9 cellular contexts compared by ENCODE assay signal in the genomic region with DNA sequence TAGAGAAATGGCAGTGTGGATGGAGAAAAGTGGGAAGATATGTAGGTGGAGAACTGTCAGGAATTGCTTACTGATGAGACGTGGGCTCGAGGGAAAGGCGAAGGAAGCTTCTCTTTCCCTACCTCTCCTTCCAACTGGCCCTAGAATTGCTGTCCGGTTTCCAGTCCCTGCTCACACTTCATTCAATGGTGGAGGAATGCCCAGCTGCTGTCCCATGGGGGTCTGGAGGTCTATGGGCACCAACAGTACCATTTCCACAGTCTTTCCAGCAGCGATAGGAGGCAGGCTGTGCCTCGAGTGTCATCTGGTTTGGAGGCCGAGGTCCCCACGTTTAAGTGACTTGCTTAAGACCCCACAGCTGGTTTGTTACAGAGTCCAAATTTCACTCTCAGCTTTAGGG. TPM values are rescaled to one million over a fixed set of nuclear protein-coding genes. Genes with fewer than 3 reads are reported as not detected.
DNase-seq lines count a peak whose midpoint lies in the region; ATAC-seq and TF ChIP-seq lines count a peak whose summit lies in the region.
"Had no signal": no experiment of that assay in that cellular context is flagged by ENCODE, and none has a peak within 500 bp of the region (broad histone marks: within the 10 kb centered on the region; RNA-seq: fewer than 3 reads in every experiment).

No MANE protein-coding gene starts in this region.

- intact Hi-C loops in dendritic cell treated with granulocyte-macrophage colony-stimulating factor and Interleukin-4, amounts not matched to agents 40 ng/mL and 50 ng/mL, for 4 days (cut with micrococcal nuclease) = no loop called here

- no peaks in the 10 kb centered on the region for H3F3A ChIP-seq in MM.1S (ENCODE audit: insufficient read depth, low read length)

- peak overlapping the region; percentile 63 for H3K4me3 ChIP-seq in MM.1S (ENCODE audit: low read length)

- no peak for ATAC-seq in natural killer cell treated with Interleukin-12 subunit alpha and Interleukin-12 subunit beta and Interleukin-15 and Interleukin-18, amount 100 ng/mL, for 72 hours

- H3K4me3 Mint-ChIP-seq in dendritic cell treated with granulocyte-macrophage colony-stimulating factor and Interleukin-4, amounts not matched to agents 40 ng/mL and 50 ng/mL, for 4 days = peak overlapping the region; percentile 75
- peak overlapping the region; percentile 91 for H3K4me3 Mint-ChIP-seq in natural killer cell treated with Interleukin-12 subunit alpha and Interleukin-12 subunit beta and Interleukin-15 and Interleukin-18, amount 100 ng/mL, for 72 hours

- no peaks in the 10 kb centered on the region; the same call in 1 of the 2 replicates for H3K4me1 ChIP-seq in MM.1S (ENCODE audit: low read length)

- no peaks in the 10 kb centered on the region for H3K9me2 ChIP-seq in MM.1S (replicated peaks; ENCODE audit: insufficient read depth, low read length)

- peaks cover 76% of the 10 kb centered on the region for H3K27me3 ChIP-seq in MM.1S (replicated peaks; ENCODE audit: insufficient read depth, low read length)

- no peaks in the 10 kb centered on the region for H4K20me1 ChIP-seq in MM.1S (ENCODE audit: insufficient read depth, low read length)

- H3K4me1 Mint-ChIP-seq in dendritic cell treated with granulocyte-macrophage colony-stimulating factor and Interleukin-4, amounts not matched to agents 40 ng/mL and 50 ng/mL, for 4 days (ENCODE audit: low read depth) = peaks cover 80% of the 10 kb centered on the region
- H3K4me1 Mint-ChIP-seq in natural killer cell treated with Interleukin-12 subunit alpha and Interleukin-12 subunit beta and Interleukin-15 and Interleukin-18, amount 100 ng/mL, for 72 hours (ENCODE audit: low read depth in 2 of 2) = peaks cover 30 to 31% of the 10 kb centered on the region in 2 donors

- no peaks in the 10 kb centered on the region for H3K27me3 Mint-ChIP-seq in dendritic cell treated with granulocyte-macrophage colony-stimulating factor and Interleukin-4, amounts not matched to agents 40 ng/mL and 50 ng/mL, for 4 days
- peaks cover 13 to 18% of the 10 kb centered on the region in 2 donors for H3K27me3 Mint-ChIP-seq in natural killer cell treated with Interleukin-12 subunit alpha and Interleukin-12 subunit beta and Interleukin-15 and Interleukin-18, amount 100 ng/mL, for 72 hours

- no peak overlapping the region for H3K27ac ChIP-seq in MM.1S (ENCODE audit: low read length)
- H3K27ac ChIP-seq: VCaP had no signal

- H3K9me3 ChIP-seq in MM.1S (replicated peaks; ENCODE audit: insufficient read depth, low read length) = no peaks in the 10 kb centered on the region

- H3K79me2 ChIP-seq in MM.1S (ENCODE audit: low read length) = no peaks in the 10 kb centered on the region

- H2AFZ ChIP-seq in MM.1S (ENCODE audit: low read length) = peak overlapping the region; percentile 73

- TF ChIP-seq CTCF in MM.1S (IDR thresholded peaks at IDR 0.05; ENCODE audit: low read length) = no peak

- peak overlapping the region; percentile 80 for H3K27ac Mint-ChIP-seq in dendritic cell treated with granulocyte-macrophage colony-stimulating factor and Interleukin-4, amounts not matched to agents 40 ng/mL and 50 ng/mL, for 4 days
- H3K27ac Mint-ChIP-seq in natural killer cell treated with Interleukin-12 subunit alpha and Interleukin-12 subunit beta and Interleukin-15 and Interleukin-18, amount 100 ng/mL, for 72 hours = peak overlapping the region; percentile 74 to 90

- peak overlapping the region; percentile 50 for H3K4me2 ChIP-seq in MM.1S (ENCODE audit: low read depth, low read length)

- no peaks in the 10 kb centered on the region for H3K36me3 ChIP-seq in MM.1S (replicated peaks; ENCODE audit: insufficient read depth, low read length)

- H3K9ac ChIP-seq in MM.1S (ENCODE audit: low read length) = no peak overlapping the region

- peak; percentile 23 for DNase-seq in Ammon's horn (ENCODE audit: low spot score)
- DNase-seq in MM.1S = no peak
- DNase-seq in natural killer cell treated with Interleukin-12 subunit alpha and Interleukin-12 subunit beta and Interleukin-15 and Interleukin-18, amount 100 ng/mL, for 72 hours (ENCODE audit: low spot score) = no peak
- no peak for DNase-seq in HPDE6-E6E7 (ENCODE audit: extremely low spot score)
- DNase-seq in stimulated activated CD4-positive, alpha-beta T cell treated with anti-CD3 and anti-CD28 coated beads, Interleukin-1b, Interleukin-23, amount 100 ng/mL, for 48 hours = no peak
- no peak for DNase-seq in activated CD4-positive, CD25-positive, alpha-beta regulatory T cell treated with anti-CD3 and anti-CD28 coated beads, Interleukin-2, amount 50 U/mL, for 72 hours
- DNase-seq in iPS-NIHi11 (ENCODE audit: low spot score) = no peak

- H3K9me3 Mint-ChIP-seq in dendritic cell treated with granulocyte-macrophage colony-stimulating factor and Interleukin-4, amounts not matched to agents 40 ng/mL and 50 ng/mL, for 4 days = peaks cover 17% of the 10 kb centered on the region
- peaks cover 7% of the 10 kb centered on the region for H3K9me3 Mint-ChIP-seq in natural killer cell treated with Interleukin-12 subunit alpha and Interleukin-12 subunit beta and Interleukin-15 and Interleukin-18, amount 100 ng/mL, for 72 hours

- peaks cover 6% of the 10 kb centered on the region for H3K36me3 Mint-ChIP-seq in dendritic cell treated with granulocyte-macrophage colony-stimulating factor and Interleukin-4, amounts not matched to agents 40 ng/mL and 50 ng/mL, for 4 days (ENCODE audit: low read depth)
- H3K36me3 Mint-ChIP-seq in natural killer cell treated with Interleukin-12 subunit alpha and Interleukin-12 subunit beta and Interleukin-15 and Interleukin-18, amount 100 ng/mL, for 72 hours = no peaks in the 10 kb centered on the region

RNA-seq across cellular contexts. Expression of gene CD1D, which starts 31.5 kb away (rescaled TPM):
- total RNA-seq in natural killer cell treated with Interleukin-12 subunit alpha and Interleukin-12 subunit beta and Interleukin-15 and Interleukin-18, amount 100 ng/mL, for 72 hours = not detected
